In genomic region chr7:72405871-72406270, GRCh38 we compare ENCODE assay signal across 1 cellular context.
TF ChIP-seq lines count a peak whose summit lies in the region.

No MANE protein-coding gene starts in this region.

TF ChIP-seq in GM23338, 12 proteins besides CTCF, POLR2A, EP300 and RAD21 (continued from another document):
- TF ChIP-seq EZH2phosphoT487 (IDR thresholded peaks at IDR 0.05; ENCODE audit: unreplicated experiment) (no peak), REST (IDR thresholded peaks at IDR 0.05; ENCODE audit: unreplicated experiment) (no peak), POLR2AphosphoS5 (IDR thresholded peaks at IDR 0.05; ENCODE audit: low read depth) (no peak), ZNF331 (CRISPR knock-in tag; IDR thresholded peaks at IDR 0.05; ENCODE audit: low read depth) (no peak), STAT1 (IDR thresholded peaks at IDR 0.05; ENCODE audit: unreplicated experiment) (no peak), JUNB (IDR thresholded peaks at IDR 0.05; ENCODE audit: unreplicated experiment) (no peak), ETS1 (IDR thresholded peaks at IDR 0.05) (no peak), CREB1 (CRISPR knock-in tag; IDR thresholded peaks at IDR 0.05; ENCODE audit: low read depth) (no peak), ZNF114 (CRISPR knock-in tag; IDR thresholded peaks at IDR 0.05) (no peak), ZNF462 (CRISPR knock-in tag; IDR thresholded peaks at IDR 0.05) (no peak), NANOG (IDR thresholded peaks at IDR 0.05; ENCODE audit: borderline replicate concordance) (no peak)
TF ChIP-seq in GM23338: peak in this region for 0.
